ENCODE assay signal across 8 cellular contexts in the genomic region with DNA sequence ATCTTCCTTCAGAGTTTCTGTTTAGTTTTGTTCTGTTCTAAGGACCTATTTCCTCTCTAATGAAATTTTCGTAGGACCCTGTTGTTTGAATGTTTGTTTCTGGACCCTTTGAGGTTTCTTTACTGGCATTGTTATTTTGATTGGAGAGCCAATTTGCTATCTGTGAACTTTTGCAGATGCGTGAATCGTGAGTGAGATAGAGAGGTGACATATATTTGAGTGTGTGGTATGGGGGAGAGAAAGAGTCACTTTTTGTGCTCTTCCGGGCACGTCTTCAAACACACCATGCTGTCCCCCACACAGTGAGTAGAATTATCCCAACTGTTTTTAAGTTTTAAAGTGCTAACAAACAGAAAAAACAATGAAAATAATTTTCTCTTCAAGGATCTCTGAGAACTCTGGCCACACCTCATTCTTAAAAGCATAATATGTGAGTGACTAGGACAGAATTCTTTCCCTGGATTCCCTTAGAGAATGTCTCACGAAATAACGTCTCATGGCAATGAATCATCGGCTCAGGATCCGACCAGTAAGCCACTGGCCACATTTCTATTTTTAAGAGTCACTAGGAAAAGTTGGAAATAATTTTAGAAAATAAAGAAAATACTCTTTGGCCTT.
DNase-seq lines count a peak whose midpoint lies in the region; ATAC-seq, FAIRE-seq and TF ChIP-seq lines count a peak whose summit lies in the region.

No MANE protein-coding gene starts in this region.

- POLR2A ChIA-PET in CD8-positive, alpha-beta T cell (lab: Charles Lee) = interaction anchor here (1.0 kb wide), 1 partner anchor 55 kb away, joined by 3 read pairs; no protein-coding TSS in a partner anchor

- H3K4me1 ChIP-seq in CD8-positive, alpha-beta T cell (ENCODE audit: insufficient read depth, low read length) = peaks cover 38% of the 10 kb centered on the region
- peaks cover 5% of the 10 kb centered on the region for H3K4me1 ChIP-seq in stomach smooth muscle (ENCODE audit: control insufficient read depth, insufficient read depth, low read length)

- peak; percentile 56 for ATAC-seq in CD8-positive, alpha-beta T cell
- no peak for ATAC-seq in GM18520 (IDR thresholded peaks at IDR 0.05; ENCODE audit: unreplicated experiment)

- peak overlapping the region; percentile 97 for H3K27ac Mint-ChIP-seq in CD8-positive, alpha-beta T cell

- peak overlapping the region; percentile 33 for H3K4me3 ChIP-seq in CD8-positive, alpha-beta T cell (ENCODE audit: low read depth, low read length)
- peak overlapping the region; percentile 20 for H3K4me3 ChIP-seq in astrocyte of the spinal cord (ENCODE audit: low read depth, low read length)
- H3K4me3 ChIP-seq in stomach smooth muscle (ENCODE audit: low read length in 2 of 2) = peak overlapping the region; percentile 56 to 64

- in situ Hi-C loops in astrocyte of the spinal cord (cut with HindIII; ENCODE audit: low sequenced_read_pairs) = no loop called here

- DNase-seq in CD8-positive, alpha-beta T cell = no peak
- DNase-seq in LoVo (ENCODE audit: low spot score) = peak; percentile 90
- peak; percentile 95 for DNase-seq in astrocyte of the spinal cord (ENCODE audit: low read depth, low spot score)
- DNase-seq in kidney tubule cell (ENCODE audit: low spot score) = peak; percentile 96
- no peak for DNase-seq in frontal cortex (ENCODE audit: low spot score in 2 of 2)
- DNase-seq in NCI-H69 (lab: John Stamatoyannopoulos, UW) = no peak

- no peaks in the 10 kb centered on the region for H3K36me3 Mint-ChIP-seq in CD8-positive, alpha-beta T cell

- peak overlapping the region; percentile 47 for H3K27ac ChIP-seq in CD8-positive, alpha-beta T cell (ENCODE audit: low read depth, low read length)
- peak overlapping the region; percentile 63 for H3K27ac ChIP-seq in stomach smooth muscle (ENCODE audit: low read length)

- no peaks in the 10 kb centered on the region for H3K27me3 ChIP-seq in CD8-positive, alpha-beta T cell (ENCODE audit: insufficient read depth, low read length)
- H3K27me3 ChIP-seq in stomach smooth muscle (ENCODE audit: control insufficient read depth in 1 of 2, insufficient read depth in 2 of 2, low read length in 2 of 2) = no peaks in the 10 kb centered on the region

- FAIRE-seq in frontal cortex (lab: Jason Lieb, UNC) = no peak

- CTCF ChIA-PET in CD8-positive, alpha-beta T cell (lab: Charles Lee) = interaction anchor here (1.2 to 1.6 kb wide), 5 partner anchors 10 to 87 kb away, joined by 3 to 8 read pairs (median 4); no protein-coding TSS in a partner anchor

- intact Hi-C loops in CD8-positive, alpha-beta T cell (cut with DNase I, micrococcal nuclease) = loop anchor here (2.0 to 5.0 kb wide), 5 partner anchors 14 to 252 kb away; no protein-coding TSS in a partner anchor

- H3K4me3 Mint-ChIP-seq in CD8-positive, alpha-beta T cell = peak overlapping the region; percentile 86

- no peaks in the 10 kb centered on the region for H3K36me3 ChIP-seq in CD8-positive, alpha-beta T cell (ENCODE audit: insufficient read depth, low read length)
- no peaks in the 10 kb centered on the region for H3K36me3 ChIP-seq in stomach smooth muscle (ENCODE audit: control insufficient read depth in 2 of 2, insufficient read depth in 2 of 2, low read length in 2 of 2)

- H3K9me3 ChIP-seq in CD8-positive, alpha-beta T cell (ENCODE audit: low read length) = no peaks in the 10 kb centered on the region
- H3K9me3 ChIP-seq in stomach smooth muscle (ENCODE audit: control insufficient read depth in 2 of 2, low read length in 2 of 2) = no peaks in the 10 kb centered on the region

- peaks cover 61% of the 10 kb centered on the region for H3K4me1 Mint-ChIP-seq in CD8-positive, alpha-beta T cell (ENCODE audit: low read depth)

- H3K9me3 Mint-ChIP-seq in CD8-positive, alpha-beta T cell = no peaks in the 10 kb centered on the region

- H3K9ac ChIP-seq in stomach smooth muscle (ENCODE audit: low read length in 2 of 2) = peak overlapping the region; percentile 22 to 63

- no peaks in the 10 kb centered on the region for H3K27me3 Mint-ChIP-seq in CD8-positive, alpha-beta T cell (ENCODE audit: low read depth)

- TF ChIP-seq CTCF in CD8-positive, alpha-beta T cell (IDR thresholded peaks at IDR 0.05) = no peak
- no peak for TF ChIP-seq CTCF in astrocyte of the spinal cord (IDR thresholded peaks at IDR 0.05; ENCODE audit: low read depth, low read length)

Comparison
In these comparisons a context has a peak if more than half of its experiments do, and no peak if none do; other contexts are left out.
1. DNase-seq: peak in LoVo (single experiment), astrocyte of the spinal cord (single experiment) and kidney tubule cell (single experiment); none in CD8-positive, alpha-beta T cell (0 of 7), frontal cortex (0 of 2) and NCI-H69 (single experiment).
2. Peak in every context shown above with its lines, with median percentiles within 50 percentile points of each other: H3K4me3 ChIP-seq.